Comparison of ENCODE assay signal across 15 cellular contexts in the genomic region with DNA sequence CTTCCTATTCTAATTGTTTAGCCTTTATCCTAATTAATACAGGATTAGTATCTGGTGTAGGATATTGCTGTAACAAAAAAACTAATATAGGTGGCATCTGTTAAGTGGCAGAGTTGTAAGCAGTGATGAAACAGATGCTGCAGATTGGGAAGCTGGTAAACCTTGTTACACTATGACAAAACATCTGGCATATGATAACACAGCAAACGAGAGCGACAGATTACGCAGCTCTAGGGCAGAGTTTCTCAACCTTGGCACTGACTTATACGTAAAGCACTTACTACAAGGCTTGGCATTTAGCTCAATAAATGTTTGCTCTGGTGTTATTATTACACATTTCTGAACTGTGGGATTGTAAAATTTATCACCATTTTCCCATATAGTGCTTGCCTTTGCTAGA.
A peak's percentile ranks its signal among the peaks of the same experiment; 100 is the strongest.
DNase-seq lines count a peak whose midpoint lies in the region; TF ChIP-seq lines count a peak whose summit lies in the region.
"Had no signal": no experiment of that assay in that cellular context is flagged by ENCODE, and none has a peak within 500 bp of the region (broad histone marks: within the 10 kb centered on the region; RNA-seq: fewer than 3 reads in every experiment).

No MANE protein-coding gene starts in this region.

- H3K36me3 ChIP-seq in smooth muscle cell (ENCODE audit: low read depth): no peaks in the 10 kb centered on the region
- no peaks in the 10 kb centered on the region for H3K36me3 ChIP-seq in CD8-positive, alpha-beta memory T cell (ENCODE audit: insufficient read depth, low read length)
- H3K36me3 ChIP-seq: esophagus muscularis mucosa, thoracic aorta had no signal

- no peak overlapping the region for H3K4me2 ChIP-seq in smooth muscle cell

- CTCF ChIA-PET in CD8-positive, alpha-beta memory T cell (lab: Charles Lee): no interaction called here

- H3K27me3 Mint-ChIP-seq in CD8-positive, alpha-beta memory T cell: no peaks in the 10 kb centered on the region
- H3K27me3 Mint-ChIP-seq: central memory CD8-positive, alpha-beta T cell had no signal

- no peak overlapping the region for H3K4me3 ChIP-seq in fibroblast of mammary gland (ENCODE audit: control insufficient read depth, low read depth, low read length)
- H3K4me3 ChIP-seq in smooth muscle cell: no peak overlapping the region
- H3K4me3 ChIP-seq in CD8-positive, alpha-beta memory T cell (ENCODE audit: low read length): no peak overlapping the region
- H3K4me3 ChIP-seq: esophagus muscularis mucosa, thoracic aorta had no signal

- no peaks in the 10 kb centered on the region for H3K79me2 ChIP-seq in smooth muscle cell (ENCODE audit: low read depth)

- no peaks in the 10 kb centered on the region for H4K20me1 ChIP-seq in smooth muscle cell (ENCODE audit: low read depth)

- H3K9ac ChIP-seq in smooth muscle cell (ENCODE audit: low read depth): no peak overlapping the region

- no peaks in the 10 kb centered on the region for H3K9me3 ChIP-seq in smooth muscle cell (replicated peaks; ENCODE audit: low read depth)
- no peaks in the 10 kb centered on the region for H3K9me3 ChIP-seq in CD8-positive, alpha-beta memory T cell (ENCODE audit: low read length)
- H3K9me3 ChIP-seq: esophagus muscularis mucosa, thoracic aorta had no signal

- no peak overlapping the region for H3K27ac Mint-ChIP-seq in CD8-positive, alpha-beta memory T cell
- H3K27ac Mint-ChIP-seq: natural killer cell had no signal

- WGBS in smooth muscle cell (ENCODE audit: low lambda C conversion rate): 49% methylated on average over 4 of the region's 4 CpGs

- no peak overlapping the region for H3K4me3 Mint-ChIP-seq in CD8-positive, alpha-beta memory T cell
- H3K4me3 Mint-ChIP-seq: central memory CD8-positive, alpha-beta T cell; natural killer cell had no signal

- peaks cover 0 to 2% (median 0%) of the 10 kb centered on the region in 3 donors for H3K4me1 Mint-ChIP-seq in CD8-positive, alpha-beta memory T cell
- H3K4me1 Mint-ChIP-seq: natural killer cell had no signal

- TF ChIP-seq CTCF in fibroblast of mammary gland (conservative IDR thresholded peaks at IDR 0.05; ENCODE audit: control insufficient read depth, insufficient read depth, low read depth, low read length) (no peak), smooth muscle cell (IDR thresholded peaks at IDR 0.05; ENCODE audit: borderline replicate concordance, insufficient read depth, poor library complexity, severe bottlenecking) (no peak)

- no peaks in the 10 kb centered on the region for H3F3A ChIP-seq in smooth muscle cell (ENCODE audit: low read depth)

- no peaks in the 10 kb centered on the region for H3K27me3 ChIP-seq in smooth muscle cell (ENCODE audit: low read depth)
- no peaks in the 10 kb centered on the region for H3K27me3 ChIP-seq in CD8-positive, alpha-beta memory T cell (ENCODE audit: insufficient read depth, low read length, poor library complexity, severe bottlenecking)
- H3K27me3 ChIP-seq: esophagus muscularis mucosa had no signal

- peaks cover 0 to 8% (median 1%) of the 10 kb centered on the region in 3 donors for H3K36me3 Mint-ChIP-seq in CD8-positive, alpha-beta memory T cell
- H3K36me3 Mint-ChIP-seq: natural killer cell had no signal

- H3K27ac ChIP-seq in smooth muscle cell (ENCODE audit: low read depth): peak overlapping the region; percentile 56
- H3K27ac ChIP-seq in CD8-positive, alpha-beta memory T cell (ENCODE audit: low read depth, low read length): no peak overlapping the region
- H3K27ac ChIP-seq: esophagus muscularis mucosa, thoracic aorta had no signal

- no peaks in the 10 kb centered on the region for H3K9me3 Mint-ChIP-seq in CD8-positive, alpha-beta memory T cell
- H3K9me3 Mint-ChIP-seq: central memory CD8-positive, alpha-beta T cell; natural killer cell had no signal

- POLR2A ChIA-PET in CD8-positive, alpha-beta memory T cell (lab: Charles Lee): no interaction called here

- peaks cover 6% of the 10 kb centered on the region for H3K4me1 ChIP-seq in smooth muscle cell (ENCODE audit: low read depth)
- no peaks in the 10 kb centered on the region for H3K4me1 ChIP-seq in CD8-positive, alpha-beta memory T cell (ENCODE audit: insufficient read depth, low read length)

- H2AFZ ChIP-seq in smooth muscle cell (ENCODE audit: low read depth): no peak overlapping the region

- DNase-seq in NOMO-1 treated with DMSO at 0.1 percent for 48 hours (lab: John Stamatoyannopoulos, UW; ENCODE audit: unreplicated experiment) (peak; percentile 13), NOMO-1 treated with dmso at 0.1 percent for 144 hours (lab: John Stamatoyannopoulos, UW; ENCODE audit: unreplicated experiment) (no peak), NCI-H524 (lab: John Stamatoyannopoulos, UW) (peak; percentile 54 to 85), fibroblast of mammary gland (ENCODE audit: low read depth) (peak; percentile 64), smooth muscle cell (lab: John Stamatoyannopoulos, UW; ENCODE audit: unreplicated experiment) (no peak), NCI-H146 treated with DMSO at 0.1 percent for 48 hours (lab: John Stamatoyannopoulos, UW; ENCODE audit: unreplicated experiment) (no peak), ecto neural progenitor cell (ENCODE audit: low spot score) (no peak)
- DNase-seq in CD8-positive, alpha-beta memory T cell: no peak
- DNase-seq: activated CD4-positive, alpha-beta T cell treated with anti-CD3 and anti-CD28 coated beads, Interleukin-2, amount 50 U/mL, for 48 hours; activated gamma-delta T cell treated with Interleukin-2 at 50 U/mL for 16 hours; natural killer cell; NCI-H1694 treated with DMSO at 0.1 percent for 48 hours had no signal

Comparison
In these comparisons a context has a peak if more than half of its experiments do, and no peak if none do; other contexts are left out.
1. DNase-seq: peak in NOMO-1 treated with DMSO at 0.1 percent for 48 hours (single experiment), NCI-H524 (2 of 2) and fibroblast of mammary gland (single experiment); none in NOMO-1 treated with dmso at 0.1 percent for 144 hours (single experiment), smooth muscle cell (single experiment), CD8-positive, alpha-beta memory T cell (0 of 5), NCI-H146 treated with DMSO at 0.1 percent for 48 hours (single experiment) and ecto neural progenitor cell (single experiment).